In genomic region chr9:91172329-91172728, GRCh38 we compare ENCODE assay signal across 21 cellular contexts.
"Had no signal": no experiment of that assay in that cellular context is flagged by ENCODE, and none has a peak within 500 bp of the region (broad histone marks: within the 10 kb centered on the region; RNA-seq: fewer than 3 reads in every experiment).

No MANE protein-coding gene starts in this region.

- DNase-seq: cortex of kidney; effector memory CD8-positive, alpha-beta T cell; erythroblast; esophagus squamous epithelium; hypothalamus; immature natural killer cell; islet precursor cell; kidney glomerular epithelial cell; left ventricle myocardium superior; lower lobe of right lung; stimulated activated CD4-positive, alpha-beta T cell treated with anti-CD3 and anti-CD28 coated beads, Interleukin-12 subunit alpha, Interleukin-12 subunit beta, amount 100 ng/mL, for 4 hours; stimulated activated CD4-positive, alpha-beta T cell treated with anti-CD3 and anti-CD28 coated beads, Interleukin-1b, Interleukin-23, amount 100 ng/mL, for 48 hours; stimulated activated CD4-positive, alpha-beta T cell treated with anti-CD3 and anti-CD28 coated beads, Interleukin-4, amount 100 ng/mL, for 1 hour; stimulated activated CD8-positive, alpha-beta memory T cell treated with anti-CD3 and anti-CD28 coated beads, Interleukin-4, amount 100 ng/mL, for 48 hours; stimulated activated naive CD4-positive, alpha-beta T cell; stimulated activated naive CD8-positive, alpha-beta T cell treated with anti-CD3 and anti-CD28 coated beads, Interleukin-15, amount 100 ng/mL, for 72 hours; transverse colon had no signal

- H3K27me3 Mint-ChIP-seq: effector memory CD8-positive, alpha-beta T cell; progenitor cell of endocrine pancreas; stimulated activated naive CD8-positive, alpha-beta T cell treated with anti-CD3 and anti-CD28 coated beads, Interleukin-15, amount 100 ng/mL, for 72 hours had no signal

- H3K4me1 Mint-ChIP-seq: neural progenitor cell had no signal

- H3K36me3 Mint-ChIP-seq: neural progenitor cell had no signal

- ATAC-seq: effector memory CD8-positive, alpha-beta T cell; left ventricle myocardium superior; lower lobe of right lung; sciatic nerve; stimulated activated naive CD8-positive, alpha-beta T cell treated with anti-CD3 and anti-CD28 coated beads, Interleukin-15, amount 100 ng/mL, for 72 hours had no signal

- H3K4me3 Mint-ChIP-seq: effector memory CD8-positive, alpha-beta T cell; immature natural killer cell; nephron; neural progenitor cell; stimulated activated naive CD8-positive, alpha-beta T cell treated with anti-CD3 and anti-CD28 coated beads, Interleukin-15, amount 100 ng/mL, for 72 hours had no signal

- H3K27ac Mint-ChIP-seq: effector memory CD8-positive, alpha-beta T cell; immature natural killer cell; nephron; neural progenitor cell; progenitor cell of endocrine pancreas; stimulated activated naive CD8-positive, alpha-beta T cell treated with anti-CD3 and anti-CD28 coated beads, Interleukin-15, amount 100 ng/mL, for 72 hours had no signal
